1 cellular context compared by ENCODE assay signal in genomic region chr16:78100162-78100467, GRCh38.
TF ChIP-seq lines count a peak whose summit lies in the region.

No MANE protein-coding gene starts in this region.

TF ChIP-seq in HepG2, 621 proteins besides CTCF, POLR2A, EP300 and RAD21 (continued from another document):
- TF ChIP-seq ZNF503 (CRISPR knock-in tag; IDR thresholded peaks at IDR 0.05), result no peak
- TF ChIP-seq SIN3A (IDR thresholded peaks at IDR 0.05; ENCODE audit: borderline replicate concordance, low read depth, low read length), result 0 out of 2 replicates have a peak, but pooled peaks have one; percentile 3
- TF ChIP-seq ZC3H13 (CRISPR knock-in tag; IDR thresholded peaks at IDR 0.05), result peak; percentile 30; the same call in 1 of the 2 replicates
- TF ChIP-seq SOX5 (CRISPR knock-in tag; IDR thresholded peaks at IDR 0.05; ENCODE audit: borderline replicate concordance), result no peak
- TF ChIP-seq ZFP91 (CRISPR knock-in tag; IDR thresholded peaks at IDR 0.05; ENCODE audit: borderline replicate concordance), result peak; percentile 9; the same call in 1 of the 2 replicates
- TF ChIP-seq ZSCAN30 (CRISPR knock-in tag; IDR thresholded peaks at IDR 0.05), result peak; percentile 72; the same call in 1 of the 2 replicates
- TF ChIP-seq GFI1 (CRISPR knock-in tag; IDR thresholded peaks at IDR 0.05; ENCODE audit: borderline replicate concordance), result peak; percentile 6; the same call in 1 of the 2 replicates
- TF ChIP-seq GLI4 (CRISPR knock-in tag; IDR thresholded peaks at IDR 0.05; ENCODE audit: borderline replicate concordance), result 0 out of 2 replicates have a peak, but pooled peaks have one; percentile 13
- peak; percentile 40 for TF ChIP-seq MED8 (CRISPR knock-in tag; IDR thresholded peaks at IDR 0.05; ENCODE audit: insufficient replicate concordance)
- TF ChIP-seq STAT5B (CRISPR knock-in tag; IDR thresholded peaks at IDR 0.05), result no peak
- 0 out of 2 replicates have a peak, but pooled peaks have one; percentile 28 for TF ChIP-seq FOXJ3 (CRISPR knock-in tag; IDR thresholded peaks at IDR 0.05; ENCODE audit: borderline replicate concordance)
- no peak for TF ChIP-seq JUNB (CRISPR knock-in tag; IDR thresholded peaks at IDR 0.05; ENCODE audit: borderline replicate concordance)
- no peak for TF ChIP-seq RFXAP (CRISPR knock-in tag; IDR thresholded peaks at IDR 0.05; ENCODE audit: borderline replicate concordance)
- peak; percentile 76 for TF ChIP-seq ZEB1 (IDR thresholded peaks at IDR 0.05; ENCODE audit: insufficient replicate concordance, low read depth)
- TF ChIP-seq ZNF773 (CRISPR knock-in tag; IDR thresholded peaks at IDR 0.05; ENCODE audit: borderline replicate concordance), result 0 out of 2 replicates have a peak, but pooled peaks have one; percentile 16
- TF ChIP-seq ZNF780A (CRISPR knock-in tag; IDR thresholded peaks at IDR 0.05), result 0 out of 2 replicates have a peak, but pooled peaks have one; percentile 2
- no peak for TF ChIP-seq TBX3 (IDR thresholded peaks at IDR 0.05; ENCODE audit: borderline replicate concordance)
- TF ChIP-seq NFATC3 (CRISPR knock-in tag; IDR thresholded peaks at IDR 0.05), result 0 out of 2 replicates have a peak, but pooled peaks have one; percentile 5
TF ChIP-seq in HepG2: peak in this region for 13.
